11 cellular contexts compared by ENCODE assay signal in genomic region chr20:1389703-1390385, GRCh38. TPM values are rescaled to one million over a fixed set of nuclear protein-coding genes. Genes with fewer than 3 reads are reported as not detected.
DNase-seq lines count a peak whose midpoint lies in the region; ATAC-seq, FAIRE-seq and TF ChIP-seq lines count a peak whose summit lies in the region.
"Had no signal": no experiment of that assay in that cellular context is flagged by ENCODE, and none has a peak within 500 bp of the region (broad histone marks: within the 10 kb centered on the region; RNA-seq: fewer than 3 reads in every experiment).

No MANE protein-coding gene starts in this region.

- H3K4me3 ChIP-seq in CD4-positive, CD25-positive, alpha-beta regulatory T cell (ENCODE audit: low read depth, low read length) = peak overlapping the region; percentile 78
- H3K4me3 ChIP-seq in effector memory CD4-positive, alpha-beta T cell (ENCODE audit: insufficient read depth, low read depth, low read length, poor library complexity, severe bottlenecking) = peak overlapping the region; percentile 12
- H3K4me3 ChIP-seq in tibial artery = no peak overlapping the region
- H3K4me3 ChIP-seq: cardiac muscle cell, SJSA1 had no signal

- no peak for TF ChIP-seq CTCF in omental fat pad (IDR thresholded peaks at IDR 0.05)
- no peak for TF ChIP-seq CTCF in tibial artery (IDR thresholded peaks at IDR 0.05)

- no peaks in the 10 kb centered on the region for H3K9me3 Mint-ChIP-seq in CD4-positive, CD25-positive, alpha-beta regulatory T cell

- no peak for FAIRE-seq in GM12892 (lab: Jason Lieb, UNC)

- intact Hi-C loops in tibial artery (cut with DNase I; ENCODE audit: low total_unique reads) = loop anchor here (5.0 kb wide), 2 partner anchors 68 to 77 kb away; partner anchors contain the start of gene NSFL1C

- H3K4me1 Mint-ChIP-seq in CD4-positive, CD25-positive, alpha-beta regulatory T cell = peaks cover 17 to 86% (median 74%) of the 10 kb centered on the region in 4 donors

- peak overlapping the region; percentile 77 to 95 (median 88) for H3K4me3 Mint-ChIP-seq in CD4-positive, CD25-positive, alpha-beta regulatory T cell

- H3K36me3 Mint-ChIP-seq in CD4-positive, CD25-positive, alpha-beta regulatory T cell = peaks cover 15% of the 10 kb centered on the region

- H3K4me1 ChIP-seq in CD4-positive, CD25-positive, alpha-beta regulatory T cell (ENCODE audit: control insufficient read depth, insufficient read depth, low read length, poor library complexity, severe bottlenecking) = peaks cover 78% of the 10 kb centered on the region
- H3K4me1 ChIP-seq in effector memory CD4-positive, alpha-beta T cell (ENCODE audit: control insufficient read depth, insufficient read depth, low read length, poor library complexity, severe bottlenecking) = peaks cover 46% of the 10 kb centered on the region
- H3K4me1 ChIP-seq in tibial artery = peaks cover 0 to 52% (median 40%) of the 10 kb centered on the region in 4 donors

- TF ChIP-seq POLR2A in GM12892 (IDR thresholded peaks at IDR 0.05; ENCODE audit: low read depth, low read length) = no peak

- no peaks in the 10 kb centered on the region for H3K9me3 ChIP-seq in CD4-positive, CD25-positive, alpha-beta regulatory T cell (ENCODE audit: control insufficient read depth in 2 of 2, low read length in 2 of 2)
- no peaks in the 10 kb centered on the region for H3K9me3 ChIP-seq in effector memory CD4-positive, alpha-beta T cell (ENCODE audit: control insufficient read depth, low read length)
- no peaks in the 10 kb centered on the region for H3K9me3 ChIP-seq in tibial artery
- H3K9me3 ChIP-seq: SJSA1 had no signal

- H3K27me3 ChIP-seq in CD4-positive, CD25-positive, alpha-beta regulatory T cell (ENCODE audit: control insufficient read depth, insufficient read depth, low read length) = no peaks in the 10 kb centered on the region
- H3K27me3 ChIP-seq in effector memory CD4-positive, alpha-beta T cell (replicated peaks; ENCODE audit: control insufficient read depth, insufficient read depth, low read length, poor library complexity, severe bottlenecking) = no peaks in the 10 kb centered on the region
- no peaks in the 10 kb centered on the region for H3K27me3 ChIP-seq in tibial artery
- H3K27me3 ChIP-seq: SJSA1 had no signal

- peaks cover 8% of the 10 kb centered on the region for H3K36me3 ChIP-seq in CD4-positive, CD25-positive, alpha-beta regulatory T cell (ENCODE audit: control insufficient read depth, insufficient read depth, low read length)
- H3K36me3 ChIP-seq in effector memory CD4-positive, alpha-beta T cell (ENCODE audit: control insufficient read depth, insufficient read depth, low read length) = no peaks in the 10 kb centered on the region
- H3K36me3 ChIP-seq in tibial artery = peaks cover 0 to 4% (median 0%) of the 10 kb centered on the region in 3 donors
- H3K36me3 ChIP-seq: cardiac muscle cell had no signal

- no peak for ATAC-seq in CD4-positive, CD25-positive, alpha-beta regulatory T cell (ENCODE audit: low read depth in 2 of 2)
- ATAC-seq in omental fat pad (ENCODE audit: low FRiP score) (peak; percentile 54), HG03457 (IDR thresholded peaks at IDR 0.05; ENCODE audit: unreplicated experiment) (no peak)

- H3K27ac ChIP-seq in CD4-positive, CD25-positive, alpha-beta regulatory T cell (ENCODE audit: insufficient read depth, low read length, poor library complexity, severe bottlenecking) = peak overlapping the region; percentile 74
- H3K27ac ChIP-seq in effector memory CD4-positive, alpha-beta T cell (ENCODE audit: insufficient read depth, low read length, poor library complexity, severe bottlenecking) = peak overlapping the region; percentile 62
- peak overlapping the region in 1 of 2 donors; percentile 3 for H3K27ac ChIP-seq in tibial artery
- H3K27ac ChIP-seq: cardiac muscle cell, SJSA1 had no signal

- H3K27me3 Mint-ChIP-seq in CD4-positive, CD25-positive, alpha-beta regulatory T cell = no peaks in the 10 kb centered on the region

- peak overlapping the region; percentile 39 to 95 (median 93) for H3K27ac Mint-ChIP-seq in CD4-positive, CD25-positive, alpha-beta regulatory T cell

- no peak for DNase-seq in CD4-positive, CD25-positive, alpha-beta regulatory T cell
- peak; percentile 17 for DNase-seq in NCI-H226
- DNase-seq in effector memory CD4-positive, alpha-beta T cell = no peak
- DNase-seq in omental fat pad (ENCODE audit: low spot score) = no peak
- no peak for DNase-seq in NCI-H2227 (lab: John Stamatoyannopoulos, UW; ENCODE audit: unreplicated experiment)
- DNase-seq in GM12892 (ENCODE audit: insufficient read length) = no peak
- DNase-seq in tibial artery = no peak
- DNase-seq: KG1 had no signal

RNA-seq across cellular contexts. Expression of gene FKBP1A, which starts 3.0 kb away (rescaled TPM):
- 84.3 TPM for total RNA-seq in CD4-positive, CD25-positive, alpha-beta regulatory T cell
- 10 to 100 TPM; 49.1 to 72.4 (median 59.4) TPM for polyA plus RNA-seq in CD4-positive, CD25-positive, alpha-beta regulatory T cell
- total RNA-seq in omental fat pad = 100 to 1,000 TPM; 204 to 275 (median 241) TPM
- 207 TPM for polyA plus RNA-seq in GM12892 (2012; ENCODE audit: missing spikeins)

Comparison
In these comparisons a context has a peak if more than half of its experiments do, and no peak if none do; other contexts are left out.
1. H3K4me3 ChIP-seq: peak in CD4-positive, CD25-positive, alpha-beta regulatory T cell (single experiment) and effector memory CD4-positive, alpha-beta T cell (single experiment); none in tibial artery (0 of 2).